Comparison of ENCODE assay signal across 8 cellular contexts in genomic region chr1:161131721-161132409, GRCh38. TPM values are rescaled to one million over a fixed set of nuclear protein-coding genes. Genes with fewer than 3 reads are reported as not detected.
DNase-seq lines count a peak whose midpoint lies in the region; ATAC-seq and TF ChIP-seq lines count a peak whose summit lies in the region.

No MANE protein-coding gene starts in this region.

- ATAC-seq in HG03196 (IDR thresholded peaks at IDR 0.05; ENCODE audit: unreplicated experiment) (peak; percentile 5), HG03039 (IDR thresholded peaks at IDR 0.05; ENCODE audit: unreplicated experiment) (no peak)

- H3K9me3 ChIP-seq in BE2C: no peaks in the 10 kb centered on the region

- H3K27ac ChIP-seq in temporal lobe (ENCODE audit: low read depth, low read length): peak overlapping the region; percentile 93

- H3K4me3 ChIP-seq in BE2C (ENCODE audit: low read depth, low read length) (peak overlapping the region; percentile 78), astrocyte of the cerebellum (ENCODE audit: low read depth, low read length) (peak overlapping the region; percentile 93)

- no peaks in the 10 kb centered on the region for H3K27me3 ChIP-seq in BE2C

- H3K36me3 ChIP-seq in BE2C: peaks cover 35% of the 10 kb centered on the region

- in situ Hi-C loops in astrocyte of the cerebellum (cut with HindIII; ENCODE audit: low sequenced_read_pairs): no loop called here

- H3K4me1 ChIP-seq in BE2C: peaks cover 4% of the 10 kb centered on the region; the same call in 1 of the 2 replicates

- TF ChIP-seq CTCF in BE2C (IDR thresholded peaks at IDR 0.05; ENCODE audit: low read depth, low read length) (no peak), astrocyte of the cerebellum (IDR thresholded peaks at IDR 0.05; ENCODE audit: low read depth, low read length, missing control alignments) (no peak)

- no peak for DNase-seq in BE2C
- no peak for DNase-seq in astrocyte of the cerebellum (ENCODE audit: low read depth)
- DNase-seq in iPS-NIHi11 (ENCODE audit: low spot score): peak; percentile 12
- no peak for DNase-seq in HCEC 1CT
- no peak for DNase-seq in activated CD8-positive, alpha-beta memory T cell treated with anti-CD3 and anti-CD28 coated beads, Interleukin-2, amount 50 U/mL, for 4 hours

RNA-seq across cellular contexts. Expression of gene DEDD, which starts 0.6 kb away (rescaled TPM):
- polyA plus RNA-seq in BE2C (2012; ENCODE audit: insufficient read depth, insufficient read length, low read depth): 129 TPM
- 20.2 TPM for total RNA-seq in temporal lobe

RNA-seq across cellular contexts. Expression of gene NIT1, which starts 14.0 kb away (rescaled TPM):
- 26.7 TPM for polyA plus RNA-seq in BE2C (2012; ENCODE audit: insufficient read depth, insufficient read length, low read depth)
- 9.8 TPM for total RNA-seq in temporal lobe

RNA-seq across cellular contexts. Expression of gene PFDN2, which starts 14.0 kb away (rescaled TPM):
- 340 TPM for polyA plus RNA-seq in BE2C (2012; ENCODE audit: insufficient read depth, insufficient read length, low read depth)
- 34.7 TPM for total RNA-seq in temporal lobe

RNA-seq across cellular contexts. Expression of gene UFC1, which starts 21.9 kb away (rescaled TPM):
- 135 TPM for polyA plus RNA-seq in BE2C (2012; ENCODE audit: insufficient read depth, insufficient read length, low read depth)
- 105 TPM for total RNA-seq in temporal lobe

RNA-seq across cellular contexts. Expression of gene USP21, which starts 27.4 kb away (rescaled TPM):
- 52.6 TPM for polyA plus RNA-seq in BE2C (2012; ENCODE audit: insufficient read depth, insufficient read length, low read depth)
- total RNA-seq in temporal lobe: 14.8 TPM
